8 cellular contexts compared by ENCODE assay signal in the genomic region with DNA sequence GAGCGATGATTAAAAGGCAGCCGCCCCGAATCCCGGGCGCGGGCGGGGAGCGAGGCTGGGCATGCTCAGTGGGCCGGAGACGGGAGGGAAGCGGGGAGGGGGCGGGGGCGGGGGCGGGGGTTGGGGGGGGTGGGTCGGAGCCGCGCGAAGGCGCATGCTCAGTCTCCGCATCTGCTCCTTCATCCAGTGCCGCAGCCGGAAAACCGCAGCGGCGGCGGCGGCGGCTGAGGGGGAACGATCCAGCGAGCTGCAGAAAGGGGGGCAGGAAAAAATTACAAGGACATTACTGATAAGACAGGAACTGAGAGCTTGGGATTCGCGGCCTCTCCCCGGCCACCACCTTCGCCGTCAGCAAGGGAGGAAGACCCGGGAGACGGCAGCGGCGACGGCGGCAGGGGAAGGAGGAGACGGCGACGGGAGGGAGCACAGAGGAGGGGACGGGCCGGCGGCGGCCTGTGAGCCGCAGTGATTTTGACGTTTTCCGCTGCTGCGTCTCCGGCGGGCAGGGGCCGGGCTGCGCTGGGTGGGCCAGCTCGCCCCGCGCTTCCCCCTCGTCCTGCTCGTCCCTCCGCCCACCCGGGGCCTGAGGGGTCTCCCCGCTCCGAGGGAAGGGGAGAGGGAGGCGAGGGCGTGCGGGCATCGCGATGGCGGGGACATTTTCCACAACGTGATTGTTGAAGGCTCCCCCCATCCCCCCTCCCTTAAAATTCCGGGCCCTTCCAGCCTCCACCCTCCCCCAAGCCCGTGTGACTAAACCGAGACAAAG. TPM values are rescaled to one million over a fixed set of nuclear protein-coding genes. Genes with fewer than 3 reads are reported as not detected.
A peak's percentile ranks its signal among the peaks of the same experiment; 100 is the strongest.
DNase-seq lines count a peak whose midpoint lies in the region; ATAC-seq and TF ChIP-seq lines count a peak whose summit lies in the region.

A gene with protein sequence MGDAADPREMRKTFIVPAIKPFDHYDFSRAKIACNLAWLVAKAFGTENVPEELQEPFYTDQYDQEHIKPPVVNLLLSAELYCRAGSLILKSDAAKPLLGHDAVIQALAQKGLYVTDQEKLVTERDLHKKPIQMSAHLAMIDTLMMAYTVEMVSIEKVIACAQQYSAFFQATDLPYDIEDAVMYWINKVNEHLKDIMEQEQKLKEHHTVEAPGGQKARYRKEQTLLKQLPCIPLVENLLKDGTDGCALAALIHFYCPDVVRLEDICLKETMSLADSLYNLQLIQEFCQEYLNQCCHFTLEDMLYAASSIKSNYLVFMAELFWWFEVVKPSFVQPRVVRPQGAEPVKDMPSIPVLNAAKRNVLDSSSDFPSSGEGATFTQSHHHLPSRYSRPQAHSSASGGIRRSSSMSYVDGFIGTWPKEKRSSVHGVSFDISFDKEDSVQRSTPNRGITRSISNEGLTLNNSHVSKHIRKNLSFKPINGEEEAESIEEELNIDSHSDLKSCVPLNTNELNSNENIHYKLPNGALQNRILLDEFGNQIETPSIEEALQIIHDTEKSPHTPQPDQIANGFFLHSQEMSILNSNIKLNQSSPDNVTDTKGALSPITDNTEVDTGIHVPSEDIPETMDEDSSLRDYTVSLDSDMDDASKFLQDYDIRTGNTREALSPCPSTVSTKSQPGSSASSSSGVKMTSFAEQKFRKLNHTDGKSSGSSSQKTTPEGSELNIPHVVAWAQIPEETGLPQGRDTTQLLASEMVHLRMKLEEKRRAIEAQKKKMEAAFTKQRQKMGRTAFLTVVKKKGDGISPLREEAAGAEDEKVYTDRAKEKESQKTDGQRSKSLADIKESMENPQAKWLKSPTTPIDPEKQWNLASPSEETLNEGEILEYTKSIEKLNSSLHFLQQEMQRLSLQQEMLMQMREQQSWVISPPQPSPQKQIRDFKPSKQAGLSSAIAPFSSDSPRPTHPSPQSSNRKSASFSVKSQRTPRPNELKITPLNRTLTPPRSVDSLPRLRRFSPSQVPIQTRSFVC (N-terminal part only) (plus strand): TSS at position 161 of the 766 bp plus-strand sequence. CDS start 935 bp downstream, outside the sequence.

- peak within 1 kb of the TSS; percentile 99 for H3K27ac ChIP-seq in mesendoderm (ENCODE audit: low read depth, low read length)

- H3K56ac ChIP-seq in mesendoderm (ENCODE audit: low read length): peak within 1 kb of the TSS; percentile 96

- H3K4me1 ChIP-seq in endocrine pancreas (ENCODE audit: control insufficient read depth, insufficient read depth, low read length) (peaks cover 20% of the 10 kb centered on the region), mesendoderm (ENCODE audit: control insufficient read depth, low read depth, low read length) (peaks cover 5% of the 10 kb centered on the region)

- H3K4me2 ChIP-seq in mesendoderm (ENCODE audit: low read length): peak within 1 kb of the TSS; percentile 86

- peak within 1 kb of the TSS; percentile 77 for H2BK5ac ChIP-seq in mesendoderm (ENCODE audit: low read length)

- H3K23ac ChIP-seq in mesendoderm (ENCODE audit: low read length): peak within 1 kb of the TSS; percentile 32

- TF ChIP-seq CTCF in AG09319 (IDR thresholded peaks at IDR 0.05; ENCODE audit: low read depth, low read length): no peak

- peak within 1 kb of the TSS; percentile 88 for H3K9ac ChIP-seq in endocrine pancreas (ENCODE audit: control insufficient read depth, insufficient read depth, low read length)
- peak within 1 kb of the TSS; percentile 94 for H3K9ac ChIP-seq in mesendoderm (ENCODE audit: low read length)

- no peak within 1 kb of the TSS for H2AK5ac ChIP-seq in mesendoderm (ENCODE audit: low read length)

- peak; percentile 47 for TF ChIP-seq POLR2A in GM19099 (IDR thresholded peaks at IDR 0.05; ENCODE audit: extremely low read depth, insufficient read length, low read depth)

- WGBS in mesendoderm (ENCODE audit: extremely low coverage, insufficient coverage, low lambda C conversion rate): no CpG with 5 or more reads among the region's 75 CpGs

- H3K79me2 ChIP-seq in mesendoderm (ENCODE audit: control insufficient read depth, insufficient read depth, low read length): peaks cover 21% of the 10 kb centered on the region

- H3K18ac ChIP-seq in mesendoderm (ENCODE audit: low read length): peak within 1 kb of the TSS; percentile 79

- H3K36me3 ChIP-seq in endocrine pancreas (ENCODE audit: control insufficient read depth, insufficient read depth, low read length) (no peaks in the 10 kb centered on the region), mesendoderm (ENCODE audit: control insufficient read depth, insufficient read depth, low read length) (no peaks in the 10 kb centered on the region)

- H3K27me3 ChIP-seq in endocrine pancreas (ENCODE audit: control insufficient read depth, insufficient read depth, low read length) (no peaks in the 10 kb centered on the region), mesendoderm (ENCODE audit: insufficient read depth, low read length, poor library complexity) (no peaks in the 10 kb centered on the region)

- H2BK15ac ChIP-seq in mesendoderm (replicated peaks; ENCODE audit: low read depth): peak within 1 kb of the TSS; percentile 14

- DNase-seq in AG09319 (ENCODE audit: extremely low read depth, low read depth) (peak; percentile 82), NCI-H82 treated with DMSO at 0.1 percent for 48 hours (lab: John Stamatoyannopoulos, UW; ENCODE audit: unreplicated experiment) (peak; percentile 87), mesendoderm (peak; percentile 89)
- peak; percentile 4 for DNase-seq in activated CD8-positive, alpha-beta memory T cell treated with anti-CD3 and anti-CD28 coated beads, Interleukin-2, amount 50 U/mL, for 1 hour (ENCODE audit: extremely low read depth)
- peak; percentile 52 for DNase-seq in stimulated activated CD8-positive, alpha-beta memory T cell treated with anti-CD3 and anti-CD28 coated beads, Interleukin-12 subunit alpha, Interleukin-12 subunit beta, amount 100 ng/mL, for 4 hours (ENCODE audit: low read depth)

- H4K8ac ChIP-seq in mesendoderm (ENCODE audit: low read depth, low read length): no peak within 1 kb of the TSS

- peak within 1 kb of the TSS; percentile 35 for H2BK120ac ChIP-seq in mesendoderm (ENCODE audit: low read depth, low read length)

- H4K5ac ChIP-seq in mesendoderm (ENCODE audit: low read length): no peak within 1 kb of the TSS

- H3K4ac ChIP-seq in mesendoderm (ENCODE audit: low read depth, low read length): peak within 1 kb of the TSS; percentile 85

- H3K4me3 ChIP-seq in endocrine pancreas (ENCODE audit: control insufficient read depth, insufficient read depth, low read length): peak within 1 kb of the TSS; percentile 93
- H3K4me3 ChIP-seq in mesendoderm (ENCODE audit: low read length): peak within 1 kb of the TSS; percentile 48

- H3K79me1 ChIP-seq in mesendoderm (ENCODE audit: low read length): peaks cover 9% of the 10 kb centered on the region

- ATAC-seq in HG03442 (IDR thresholded peaks at IDR 0.05; ENCODE audit: unreplicated experiment): peak; percentile 55

- no peaks in the 10 kb centered on the region for H3K9me3 ChIP-seq in endocrine pancreas (ENCODE audit: control insufficient read depth, low read length)

RNA-seq across cellular contexts. Expression of the gene that starts here (rescaled TPM):
- 18.9 TPM for polyA plus RNA-seq in mesendoderm (2013, experiment 1 of 2)
- polyA plus RNA-seq in mesendoderm (2013, experiment 2 of 2): 19.1 TPM

Comparison
In these comparisons a context has a peak if more than half of its experiments do, and no peak if none do; other contexts are left out.
1. Peak in every context shown above with its lines: DNase-seq, ATAC-seq, H3K4me3 ChIP-seq and H3K27ac ChIP-seq.
2. DNase-seq: peak in every context shown above with its lines; median percentile 89 in mesendoderm; 87 in NCI-H82 treated with DMSO at 0.1 percent for 48 hours; 82 in AG09319; 52 in stimulated activated CD8-positive, alpha-beta memory T cell treated with anti-CD3 and anti-CD28 coated beads, Interleukin-12 subunit alpha, Interleukin-12 subunit beta, amount 100 ng/mL, for 4 hours; 4 in activated CD8-positive, alpha-beta memory T cell treated with anti-CD3 and anti-CD28 coated beads, Interleukin-2, amount 50 U/mL, for 1 hour.